In genomic region chr2:194545978-194546377, GRCh38 we compare ENCODE assay signal across 11 cellular contexts.
A peak's percentile ranks its signal among the peaks of the same experiment; 100 is the strongest.
DNase-seq lines count a peak whose midpoint lies in the region; ATAC-seq, FAIRE-seq and TF ChIP-seq lines count a peak whose summit lies in the region.
"Had no signal": no experiment of that assay in that cellular context is flagged by ENCODE, and none has a peak within 500 bp of the region (broad histone marks: within the 10 kb centered on the region; RNA-seq: fewer than 3 reads in every experiment).

No MANE protein-coding gene starts in this region.

- H3K4me1 ChIP-seq in Karpas-422 (ENCODE audit: low read length) = no peaks in the 10 kb centered on the region
- H3K4me1 ChIP-seq: gastroesophageal sphincter had no signal

- POLR2A ChIA-PET in GM10248 (lab: Yijun Ruan, JAX) = no interaction called here

- H3K4me1 Mint-ChIP-seq in effector memory CD8-positive, alpha-beta T cell (ENCODE audit: low read depth in 2 of 2) = no peaks in the 10 kb centered on the region
- H3K4me1 Mint-ChIP-seq: activated CD4-positive, alpha-beta T cell treated with anti-CD3 and anti-CD28 coated beads for 36 hours had no signal

- no peaks in the 10 kb centered on the region for H3K79me2 ChIP-seq in Karpas-422 (ENCODE audit: low read length)

- no peak overlapping the region for H3K4me2 ChIP-seq in Karpas-422 (ENCODE audit: low read depth, low read length, poor library complexity, severe bottlenecking)

- H3K36me3 Mint-ChIP-seq in effector memory CD8-positive, alpha-beta T cell (ENCODE audit: insufficient read depth) = no peaks in the 10 kb centered on the region

- no peak overlapping the region for H3K4me3 ChIP-seq in Karpas-422 (ENCODE audit: low read length)
- H3K4me3 ChIP-seq: gastroesophageal sphincter had no signal

- no peak overlapping the region for H3K4me3 Mint-ChIP-seq in effector memory CD8-positive, alpha-beta T cell
- H3K4me3 Mint-ChIP-seq: activated CD4-positive, alpha-beta T cell treated with anti-CD3 and anti-CD28 coated beads for 36 hours had no signal

- no peaks in the 10 kb centered on the region for H3K9me3 ChIP-seq in Karpas-422 (ENCODE audit: low read length)
- H3K9me3 ChIP-seq: gastroesophageal sphincter had no signal

- no peaks in the 10 kb centered on the region for H3K9me2 ChIP-seq in Karpas-422 (replicated peaks; ENCODE audit: insufficient read depth, low read length)

- H3K27ac ChIP-seq in Karpas-422 (ENCODE audit: low read length) = no peak overlapping the region
- no peak overlapping the region for H3K27ac ChIP-seq in VCaP
- H3K27ac ChIP-seq: gastroesophageal sphincter had no signal

- ATAC-seq in effector memory CD8-positive, alpha-beta T cell (replicated peaks) = no peak
- no peak for ATAC-seq in GM18858 (IDR thresholded peaks at IDR 0.05; ENCODE audit: unreplicated experiment)
- ATAC-seq: activated CD4-positive, alpha-beta T cell treated with anti-CD3 and anti-CD28 coated beads for 36 hours; gastroesophageal sphincter had no signal

- CTCF ChIA-PET in GM10248 (lab: Yijun Ruan, JAX) = interaction anchor here (1.6 to 1.7 kb wide), 3 partner anchors 11 to 772 kb away, joined by 3 to 7 read pairs (median 6); no protein-coding TSS in a partner anchor

- H3K9ac ChIP-seq in Karpas-422 (ENCODE audit: low read length) = no peak overlapping the region

- no peaks in the 10 kb centered on the region for H3K36me3 ChIP-seq in Karpas-422 (ENCODE audit: insufficient read depth, low read length)
- H3K36me3 ChIP-seq: gastroesophageal sphincter had no signal

- no peaks in the 10 kb centered on the region for H3K27me3 Mint-ChIP-seq in effector memory CD8-positive, alpha-beta T cell
- H3K27me3 Mint-ChIP-seq: activated CD4-positive, alpha-beta T cell treated with anti-CD3 and anti-CD28 coated beads for 36 hours had no signal

- peak; percentile 48 for DNase-seq in Karpas-422
- DNase-seq in medulla oblongata (ENCODE audit: extremely low spot score) = peak; percentile 19
- DNase-seq in effector memory CD8-positive, alpha-beta T cell = no peak
- no peak for DNase-seq in middle frontal gyrus (ENCODE audit: extremely low spot score, low spot score)
- DNase-seq in GM10248 (ENCODE audit: extremely low spot score) = no peak
- DNase-seq: activated CD4-positive, alpha-beta T cell treated with anti-CD3 and anti-CD28 coated beads for 36 hours; NCI-H510A had no signal

- no peaks in the 10 kb centered on the region for H3K27me3 ChIP-seq in Karpas-422 (ENCODE audit: low read length)
- H3K27me3 ChIP-seq: gastroesophageal sphincter had no signal

- H4K20me1 ChIP-seq in Karpas-422 (ENCODE audit: insufficient read depth, low read depth, low read length) = no peaks in the 10 kb centered on the region

- no peak overlapping the region for H3K27ac Mint-ChIP-seq in effector memory CD8-positive, alpha-beta T cell
- H3K27ac Mint-ChIP-seq: activated CD4-positive, alpha-beta T cell treated with anti-CD3 and anti-CD28 coated beads for 36 hours had no signal

- H2AFZ ChIP-seq in Karpas-422 (ENCODE audit: low read length) = no peak overlapping the region

- peak; percentile 69 for FAIRE-seq in G401.6 (lab: Jason Lieb, UNC)

- peak; percentile 57 for TF ChIP-seq CTCF in VCaP (conservative IDR thresholded peaks at IDR 0.05)
- no peak for TF ChIP-seq CTCF in GM10248 (IDR thresholded peaks at IDR 0.05; ENCODE audit: control extremely low read depth, extremely low read depth, low read depth, missing control alignments)

- H3K9me3 Mint-ChIP-seq in effector memory CD8-positive, alpha-beta T cell = peaks cover 5 to 7% of the 10 kb centered on the region in 2 donors

Comparison
In these comparisons a context has a peak if more than half of its experiments do, and no peak if none do; other contexts are left out.
1. DNase-seq: peak in Karpas-422 (single experiment) and medulla oblongata (single experiment); none in effector memory CD8-positive, alpha-beta T cell (0 of 3), middle frontal gyrus (single experiment) and GM10248 (single experiment).